Comparison of ENCODE assay signal across 1 cellular context in the genomic region with DNA sequence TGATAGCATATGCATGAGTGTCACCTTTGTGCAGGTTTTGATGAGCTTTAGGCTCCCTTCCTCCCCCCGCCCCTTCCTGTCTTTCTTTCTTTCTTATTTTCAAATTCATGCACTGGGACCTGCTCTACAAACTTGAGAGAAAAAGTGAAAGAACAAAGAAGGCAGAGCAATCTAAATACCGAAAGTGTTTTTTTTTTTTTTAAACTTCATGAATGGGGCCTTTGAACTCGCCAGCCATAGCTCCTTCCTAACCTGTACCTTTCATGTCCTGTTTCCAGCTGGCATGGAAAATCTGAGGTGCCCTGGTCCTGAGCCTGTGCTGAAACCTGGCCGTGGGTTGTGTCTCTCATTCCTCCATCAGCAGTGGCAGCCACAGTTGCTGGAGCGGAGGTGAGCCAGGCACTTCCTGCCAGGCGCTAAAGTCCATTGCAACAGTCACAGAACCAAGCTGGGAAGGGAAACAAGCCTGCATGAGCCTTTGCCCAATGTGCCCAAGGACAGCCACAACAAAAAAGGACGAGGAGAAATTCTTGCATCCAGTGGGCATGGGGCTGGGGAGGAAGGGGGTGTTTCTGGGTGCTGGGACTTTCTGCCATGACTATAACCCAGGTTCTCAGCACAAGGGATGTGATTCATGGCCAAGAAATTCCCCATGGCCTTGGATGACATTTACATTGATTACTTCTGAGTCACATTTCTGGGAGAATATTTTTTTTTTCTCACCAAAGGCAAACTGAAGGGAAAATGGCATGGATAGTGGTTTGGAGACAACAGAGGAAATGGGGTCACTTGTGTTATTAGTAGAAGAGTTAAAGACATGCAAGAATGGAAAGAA.
TF ChIP-seq lines count a peak whose summit lies in the region.

No MANE protein-coding gene starts in this region.

TF ChIP-seq in HCT116, 20 proteins besides CTCF, POLR2A, EP300 and RAD21 (continued from another document):
- TF ChIP-seq SRF (IDR thresholded peaks at IDR 0.05; ENCODE audit: low read depth) (peak; percentile 41; the same call in 1 of the 2 replicates), FOSL1 (IDR thresholded peaks at IDR 0.05; ENCODE audit: low read depth) (peak; percentile 91)
